Comparison of ENCODE assay signal across 13 cellular contexts in the genomic region with DNA sequence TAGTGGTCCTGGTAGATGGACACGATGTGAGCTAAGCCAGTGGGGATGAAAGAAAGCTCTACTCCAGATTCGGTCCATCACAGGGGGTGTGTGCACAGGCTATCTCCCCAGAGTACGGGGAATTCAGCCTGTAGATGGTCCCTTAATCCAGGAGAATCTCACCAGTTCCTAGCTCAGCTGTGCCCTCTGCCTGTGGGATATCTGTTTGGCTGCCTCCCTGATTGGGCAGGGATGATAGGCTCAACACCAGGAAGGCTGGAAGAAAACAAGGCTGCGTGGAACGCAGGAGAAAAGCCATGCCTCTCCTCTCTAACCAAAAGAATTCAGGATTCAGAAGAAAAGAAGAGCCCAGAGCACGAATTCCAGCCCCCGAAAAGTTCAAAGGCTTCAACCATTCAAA. TPM values are rescaled to one million over a fixed set of nuclear protein-coding genes. Genes with fewer than 3 reads are reported as not detected.
DNase-seq lines count a peak whose midpoint lies in the region; ATAC-seq, FAIRE-seq and TF ChIP-seq lines count a peak whose summit lies in the region.
"Had no signal": no experiment of that assay in that cellular context is flagged by ENCODE, and none has a peak within 500 bp of the region (broad histone marks: within the 10 kb centered on the region; RNA-seq: fewer than 3 reads in every experiment).

No MANE protein-coding gene starts in this region.

- DNase-seq in ACHN (peak; percentile 8), HFFc6 (peak; percentile 3), ecto neural progenitor cell (ENCODE audit: low spot score) (peak; percentile 46), HepG2 (ENCODE audit: low spot score) (no peak), EL (no peak), GM19239 (ENCODE audit: insufficient read length, low spot score) (no peak)
- no peak for DNase-seq in stimulated activated CD4-positive, alpha-beta T cell treated with anti-CD3 and anti-CD28 coated beads, Interleukin-15, amount 100 ng/mL, for 24 hours
- DNase-seq: activated CD4-positive, CD25-positive, alpha-beta regulatory T cell; CD8-positive, alpha-beta T cell; cortex of kidney; immature natural killer cell had no signal

- H3K4me3 ChIP-seq in HepG2 (replicated peaks in 1 of 3; ENCODE audit: insufficient read depth in 1 of 3, low read depth in 2 of 3, low read length in 3 of 3), result no peak overlapping the region

- peaks cover 27% of the 10 kb centered on the region for H3K4me1 Mint-ChIP-seq in HFFc6 (ENCODE audit: low read depth)
- H3K4me1 Mint-ChIP-seq: activated T-helper 17 cell treated with anti-CD3 and anti-CD28 coated beads, Interleukin-2, amount 50 U/mL, for 72 hours had no signal

- H3K27ac Mint-ChIP-seq in HFFc6, result no peak overlapping the region
- H3K27ac Mint-ChIP-seq: CD8-positive, alpha-beta T cell had no signal

- intact Hi-C loops in HepG2 (cut with micrococcal nuclease; ENCODE audit: unreplicated experiment), result no loop called here

- 90% methylated on average over 7 of the region's 7 CpGs for WGBS in HepG2 (ENCODE audit: low lambda C conversion rate)

- no peak for TF ChIP-seq RAD21 in HepG2 (CRISPR knock-in tag; IDR thresholded peaks at IDR 0.05)

- H4K20me1 ChIP-seq in HepG2 (ENCODE audit: insufficient read depth, low read length), result no peaks in the 10 kb centered on the region

- H3K9me3 Mint-ChIP-seq in HFFc6, result no peaks in the 10 kb centered on the region
- H3K9me3 Mint-ChIP-seq: activated T-helper 17 cell treated with anti-CD3 and anti-CD28 coated beads, Interleukin-2, amount 50 U/mL, for 72 hours; CD8-positive, alpha-beta T cell; immature natural killer cell had no signal

- no peak overlapping the region for H2AFZ ChIP-seq in HepG2 (ENCODE audit: low read length)

- H3K27me3 Mint-ChIP-seq in HFFc6 (ENCODE audit: insufficient read depth), result no peaks in the 10 kb centered on the region; the same call in 1 of the 2 replicates
- H3K27me3 Mint-ChIP-seq: activated T-helper 17 cell treated with anti-CD3 and anti-CD28 coated beads, Interleukin-2, amount 50 U/mL, for 72 hours had no signal

- no peak overlapping the region for H3K4me2 ChIP-seq in HepG2 (ENCODE audit: low read depth, low read length)

- H3K27me3 ChIP-seq in HepG2 (ENCODE audit: control insufficient read depth in 1 of 2, insufficient read depth in 2 of 2, low read length in 2 of 2), result no peaks in the 10 kb centered on the region

- H3K4me3 Mint-ChIP-seq in HFFc6, result no peak overlapping the region
- H3K4me3 Mint-ChIP-seq: activated T-helper 17 cell treated with anti-CD3 and anti-CD28 coated beads, Interleukin-2, amount 50 U/mL, for 72 hours; CD8-positive, alpha-beta T cell; immature natural killer cell had no signal

- H3K79me2 ChIP-seq in HepG2 (ENCODE audit: insufficient read depth, low read length), result no peaks in the 10 kb centered on the region

- peaks cover 9% of the 10 kb centered on the region; the same call in 1 of the 2 replicates for H3K36me3 Mint-ChIP-seq in HFFc6 (ENCODE audit: low read depth)

- ATAC-seq in HepG2 (peak; percentile 59), GM18520 (IDR thresholded peaks at IDR 0.05; ENCODE audit: unreplicated experiment) (no peak)
- ATAC-seq: activated T-helper 17 cell treated with anti-CD3 and anti-CD28 coated beads, Interleukin-2, amount 50 U/mL, for 72 hours; CD8-positive, alpha-beta T cell had no signal

- BruUV-seq in HepG2 (replicated peaks; lab: Mats Ljungman, UMichigan), result no TSS peak

- TF ChIP-seq EP300 in HepG2 (IDR thresholded peaks at IDR 0.05; ENCODE audit: low read depth in 2 of 2, low read length in 2 of 2), result no peak
- no peak for TF ChIP-seq EP300 in HepG2 (CRISPR knock-in tag; IDR thresholded peaks at IDR 0.05; ENCODE audit: borderline replicate concordance)

- no peak overlapping the region for H3K27ac ChIP-seq in HepG2 (ENCODE audit: extremely low read length, insufficient read depth, low read length)

- POLR2A ChIA-PET in HepG2 (lab: Yijun Ruan, JAX), result no interaction called here

- TF ChIP-seq CTCF in HFFc6 (IDR thresholded peaks at IDR 0.05) (peak; percentile 47; the same call in 1 of the 2 replicates), HepG2 (CRISPR knock-in tag; IDR thresholded peaks at IDR 0.05) (peak; percentile 39; the same call in 1 of the 2 replicates)

- FAIRE-seq in HepG2 (lab: Jason Lieb, UNC) (no peak), GM19239 (lab: Jason Lieb, UNC) (no peak)

- no peaks in the 10 kb centered on the region for H3K4me1 ChIP-seq in HepG2 (ENCODE audit: insufficient read depth, low read length)

- no peaks in the 10 kb centered on the region for H3K9me3 ChIP-seq in HepG2 (ENCODE audit: low read length)

- in situ Hi-C loops in ACHN (cut with HindIII; ENCODE audit: low pct_ligation_motif_present, low pct_unique_long_range_greater_than_20kb, low sequenced_read_pairs) (no loop called here), HepG2 (cut with HindIII; ENCODE audit: extremely low pct_ligation_motif_present, low pct_unique_long_range_greater_than_20kb) (no loop called here)

- no peak for TF ChIP-seq POLR2A in HepG2 (IDR thresholded peaks at IDR 0.05; ENCODE audit: insufficient read depth in 1 of 2, low read depth in 2 of 2, low read length in 2 of 2)

- CTCF ChIA-PET in HepG2 (lab: Yijun Ruan, JAX; ENCODE audit: low intra/inter-chr PET ratio, low total read pairs), result no interaction called here

- no peaks in the 10 kb centered on the region for H3K36me3 ChIP-seq in HepG2 (replicated peaks in 1 of 2; ENCODE audit: control insufficient read depth in 1 of 2, insufficient read depth in 2 of 2, low read length in 2 of 2)

- no peak overlapping the region for H3K9ac ChIP-seq in HepG2 (ENCODE audit: insufficient read depth, low read depth, low read length)

TF ChIP-seq in HepG2, 621 proteins besides CTCF, POLR2A, EP300 and RAD21:
- TF ChIP-seq ZNF766 (CRISPR knock-in tag; IDR thresholded peaks at IDR 0.05; ENCODE audit: borderline replicate concordance) (no peak), STAG1 (CRISPR knock-in tag; IDR thresholded peaks at IDR 0.05) (peak; percentile 50), ZNF775 (CRISPR knock-in tag; IDR thresholded peaks at IDR 0.05; ENCODE audit: borderline replicate concordance) (no peak), SMC3 (IDR thresholded peaks at IDR 0.05; ENCODE audit: low read length) (0 out of 2 replicates have a peak, but pooled peaks have one; percentile 3)
TF ChIP-seq in HepG2: peak in this region for 2.

RNA-seq across cellular contexts. Expression of gene VLDLR, which starts 40.9 kb away (rescaled TPM):
- 1 to 10 TPM; 6.9 to 8.8 (median 8.1) TPM for total RNA-seq in HFFc6 (2021; fragmentation: NEBNext Ultra II Directional; extraction: Animal tissue kit (Norgen Biotek cat#: 25700))
- total RNA-seq in HepG2 (2016; rRNA removed; fragmentation: Illumina TruSeq; extraction: Trizol), result 3.4 TPM in 2 replicates
- 0.20 and 0.35 TPM in 2 replicates for total RNA-seq in HepG2 (2016; cell fraction: cytosol; rRNA removed; fragmentation: Illumina TruSeq; extraction: Trizol; ENCODE audit: low read depth)
- 2.9 and 3.7 TPM in 2 replicates for total RNA-seq in HepG2 (2016; cell fraction: insoluble cytoplasmic fraction; rRNA removed; fragmentation: Illumina TruSeq; extraction: Trizol)
- total RNA-seq in HepG2 (2016; cell fraction: membrane; rRNA removed; fragmentation: Illumina TruSeq; extraction: Trizol), result 1.8 and 1.9 TPM in 2 replicates
- 8.9 and 9.7 TPM in 2 replicates for total RNA-seq in HepG2 (2016; cell fraction: nucleus; rRNA removed; fragmentation: Illumina TruSeq; extraction: Trizol)
- polyA plus RNA-seq in HepG2 (2011; rRNA removed), result 10.5 and 10.6 TPM in 2 replicates
- polyA plus RNA-seq in HepG2 (2011; cell fraction: cytosol; rRNA removed), result 5.3 and 8.4 TPM in 2 replicates
- 10.6 and 11.0 TPM in 2 replicates for polyA plus RNA-seq in HepG2 (2011; cell fraction: nucleus; rRNA removed)
- 4.7 and 13.5 TPM in 2 replicates for polyA plus RNA-seq in HepG2 (2012)
- 0.22 and 0.32 TPM in 2 replicates for polyA plus RNA-seq in HepG2 (2016; cell fraction: cytosol; fragmentation: Illumina TruSeq; extraction: Trizol; ENCODE audit: low read depth)
- 2.9 and 3.0 TPM in 2 replicates for polyA plus RNA-seq in HepG2 (2016; cell fraction: insoluble cytoplasmic fraction; fragmentation: Illumina TruSeq; extraction: Trizol; ENCODE audit: low read depth)
- polyA plus RNA-seq in HepG2 (2016; cell fraction: membrane; fragmentation: Illumina TruSeq; extraction: Trizol; ENCODE audit: low read depth), result 0.66 and 1.0 TPM in 2 replicates
- 10.6 and 10.7 TPM in 2 replicates for polyA plus RNA-seq in HepG2 (2016; cell fraction: nucleus; fragmentation: Illumina TruSeq; extraction: Trizol; ENCODE audit: insufficient read depth, low read depth)
- 2.5 and 13.3 TPM in 2 replicates for polyA minus RNA-seq in HepG2 (2011; rRNA and poly(A)+ RNA removed; ENCODE audit: low replicate concordance)
- polyA minus RNA-seq in HepG2 (2011; cell fraction: cytosol; rRNA and poly(A)+ RNA removed), result 7.5 and 11.8 TPM in 2 replicates
- polyA minus RNA-seq in HepG2 (2011; cell fraction: nucleus; rRNA and poly(A)+ RNA removed), result 8.0 and 16.2 TPM in 2 replicates

RNA-seq across cellular contexts. Expression of gene KCNV2, which starts 54.8 kb away (rescaled TPM):
- total RNA-seq in HFFc6 (2021; fragmentation: NEBNext Ultra II Directional; extraction: Animal tissue kit (Norgen Biotek cat#: 25700)), result not detected
- total RNA-seq in HepG2 (2016; rRNA removed; fragmentation: Illumina TruSeq; extraction: Trizol), result not detected in 2 replicates
- not detected in 2 replicates for total RNA-seq in HepG2 (2016; cell fraction: cytosol; rRNA removed; fragmentation: Illumina TruSeq; extraction: Trizol; ENCODE audit: low read depth)
- total RNA-seq in HepG2 (2016; cell fraction: insoluble cytoplasmic fraction; rRNA removed; fragmentation: Illumina TruSeq; extraction: Trizol), result not detected in 2 replicates
- total RNA-seq in HepG2 (2016; cell fraction: membrane; rRNA removed; fragmentation: Illumina TruSeq; extraction: Trizol), result not detected in 2 replicates
- total RNA-seq in HepG2 (2016; cell fraction: nucleus; rRNA removed; fragmentation: Illumina TruSeq; extraction: Trizol), result not detected in 2 replicates
- polyA plus RNA-seq in HepG2 (2011; rRNA removed), result not detected in 2 replicates
- polyA plus RNA-seq in HepG2 (2011; cell fraction: cytosol; rRNA removed), result not detected in 2 replicates
- polyA plus RNA-seq in HepG2 (2011; cell fraction: nucleus; rRNA removed), result not detected in 2 replicates
- 0.09 TPM in 1 of 2 replicates, not detected in the other for polyA plus RNA-seq in HepG2 (2012)
- not detected in 2 replicates for polyA plus RNA-seq in HepG2 (2016; cell fraction: cytosol; fragmentation: Illumina TruSeq; extraction: Trizol; ENCODE audit: low read depth)
- polyA plus RNA-seq in HepG2 (2016; cell fraction: insoluble cytoplasmic fraction; fragmentation: Illumina TruSeq; extraction: Trizol; ENCODE audit: low read depth), result not detected in 2 replicates
- not detected in 2 replicates for polyA plus RNA-seq in HepG2 (2016; cell fraction: membrane; fragmentation: Illumina TruSeq; extraction: Trizol; ENCODE audit: low read depth)
- not detected in 2 replicates for polyA plus RNA-seq in HepG2 (2016; cell fraction: nucleus; fragmentation: Illumina TruSeq; extraction: Trizol; ENCODE audit: insufficient read depth, low read depth)
- polyA minus RNA-seq in HepG2 (2011; rRNA and poly(A)+ RNA removed; ENCODE audit: low replicate concordance), result not detected in 2 replicates
- not detected in 2 replicates for polyA minus RNA-seq in HepG2 (2011; cell fraction: cytosol; rRNA and poly(A)+ RNA removed)
- not detected in 2 replicates for polyA minus RNA-seq in HepG2 (2011; cell fraction: nucleus; rRNA and poly(A)+ RNA removed)
- total RNA-seq: activated T-helper 17 cell treated with anti-CD3 and anti-CD28 coated beads, Interleukin-2, amount 50 U/mL, for 72 hours; CD8-positive, alpha-beta T cell had no signal
- polyA plus RNA-seq: immature natural killer cell had no signal

Comparison
In these comparisons a context has a peak if more than half of its experiments do, and no peak if none do; other contexts are left out.
1. DNase-seq: peak in ACHN (single experiment), HFFc6 (single experiment) and ecto neural progenitor cell (single experiment); none in HepG2 (single experiment), EL (single experiment), stimulated activated CD4-positive, alpha-beta T cell treated with anti-CD3 and anti-CD28 coated beads, Interleukin-15, amount 100 ng/mL, for 24 hours (single experiment) and GM19239 (single experiment).